14 cellular contexts compared by ENCODE assay signal in the genomic region with DNA sequence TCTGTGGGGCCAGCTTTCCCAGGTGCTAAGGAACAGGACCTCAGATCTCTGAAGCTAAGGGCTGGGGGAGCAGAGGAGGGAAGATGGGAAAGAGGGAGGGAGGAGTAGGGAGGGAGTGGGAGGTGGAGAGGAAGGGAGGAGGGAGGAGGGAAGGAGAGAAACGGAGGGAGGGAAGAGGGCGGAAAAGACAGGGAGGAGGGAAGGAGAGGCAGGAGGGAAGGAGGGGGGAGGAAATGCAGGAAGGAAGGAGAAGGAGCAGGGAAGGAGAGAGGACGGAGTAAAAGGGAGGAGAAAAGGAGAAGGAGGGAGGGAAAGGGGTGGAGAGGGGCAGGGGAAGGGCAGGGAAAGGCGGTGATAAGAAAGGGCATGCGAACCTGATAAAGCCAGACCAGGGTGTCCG.
"Had no signal": no experiment of that assay in that cellular context is flagged by ENCODE, and none has a peak within 500 bp of the region (broad histone marks: within the 10 kb centered on the region; RNA-seq: fewer than 3 reads in every experiment).

No MANE protein-coding gene starts in this region.

- H3K27ac ChIP-seq: cardiac muscle cell, epithelial cell of prostate, gastroesophageal sphincter, pancreas, skin epidermis, vagina had no signal

- H3K4me1 ChIP-seq: pancreas, vagina had no signal

- DNase-seq: activated CD4-positive, alpha-beta T cell treated with anti-CD3 and anti-CD28 coated beads for 1 hour; activated CD8-positive, alpha-beta memory T cell treated with anti-CD3 and anti-CD28 coated beads, Interleukin-2, amount 50 U/mL, for 48 hours; activated CD8-positive, alpha-beta T cell treated with anti-CD3 and anti-CD28 coated beads for 36 hours; activated naive CD4-positive, alpha-beta T cell; effector CD8-positive, alpha-beta T cell; nephron progenitor cell; pancreas; T-helper 2 cell had no signal

- H3K4me3 ChIP-seq: cardiac muscle cell, gastroesophageal sphincter, pancreas, skin epidermis, tibial nerve, vagina had no signal

- H3K27me3 ChIP-seq: gastroesophageal sphincter, pancreas, tibial nerve, vagina had no signal

- H3K9me3 ChIP-seq: gastroesophageal sphincter, pancreas, tibial nerve, vagina had no signal

- ATAC-seq: activated CD8-positive, alpha-beta T cell treated with anti-CD3 and anti-CD28 coated beads for 36 hours; gastroesophageal sphincter had no signal

- H3K36me3 ChIP-seq: cardiac muscle cell, gastroesophageal sphincter, pancreas, tibial nerve, vagina had no signal
